In the genomic region with DNA sequence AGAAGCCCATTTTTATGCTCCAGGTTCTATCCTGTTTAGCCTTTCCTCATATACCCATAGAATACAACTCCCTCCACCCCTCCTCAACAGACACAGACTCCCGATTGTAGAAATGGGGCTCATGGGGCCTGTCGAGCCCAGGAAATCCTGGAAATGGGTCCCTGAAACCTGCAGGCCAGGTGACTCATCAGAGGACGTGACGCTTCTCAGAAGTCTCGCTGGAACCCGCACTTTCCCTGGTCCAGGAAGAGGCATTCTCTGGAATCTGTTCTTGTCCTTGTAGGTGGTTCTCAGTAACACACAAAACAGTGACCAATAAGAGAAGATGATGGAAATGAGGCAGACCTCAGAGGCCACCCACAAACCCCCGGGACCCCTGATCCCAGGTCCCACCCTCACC, we compare ENCODE assay signal across 14 cellular contexts.
DNase-seq lines count a peak whose midpoint lies in the region; FAIRE-seq and TF ChIP-seq lines count a peak whose summit lies in the region.
"Had no signal": no experiment of that assay in that cellular context is flagged by ENCODE, and none has a peak within 500 bp of the region (broad histone marks: within the 10 kb centered on the region; RNA-seq: fewer than 3 reads in every experiment).

No MANE protein-coding gene starts in this region.

- H3K36me3 Mint-ChIP-seq in MCF 10A (ENCODE audit: insufficient read depth, unreplicated experiment), result no peaks in the 10 kb centered on the region

- H4K8ac ChIP-seq in neuronal stem cell (ENCODE audit: low read depth, low read length), result no peak overlapping the region

- H4K20me1 ChIP-seq in mammary epithelial cell (ENCODE audit: insufficient read depth, low read length) (no peaks in the 10 kb centered on the region), GM23248 (ENCODE audit: insufficient read depth) (no peaks in the 10 kb centered on the region)
- H4K20me1 ChIP-seq: BLaER1 had no signal

- H4K91ac ChIP-seq in neuronal stem cell (ENCODE audit: low read depth, low read length, poor library complexity), result peak overlapping the region; percentile 68

- peak overlapping the region; percentile 82 for H2AK5ac ChIP-seq in neuronal stem cell (ENCODE audit: low read depth, low read length)

- TF ChIP-seq POLR2A in H54 (IDR thresholded peaks at IDR 0.05; ENCODE audit: low read depth, low read length), result no peak
- TF ChIP-seq POLR2A in tibial nerve (IDR thresholded peaks at IDR 0.05), result no peak

- no peak overlapping the region for H2BK5ac ChIP-seq in neuronal stem cell (ENCODE audit: low read length)

- H3K4me2 ChIP-seq in mammary epithelial cell (ENCODE audit: insufficient read depth, low read depth, low read length) (no peak overlapping the region), neuronal stem cell (ENCODE audit: insufficient read depth, low read length, poor library complexity, severe bottlenecking) (no peak overlapping the region), GM23248 (ENCODE audit: unreplicated experiment) (no peak overlapping the region)
- H3K4me2 ChIP-seq: BLaER1 had no signal

- H3K23ac ChIP-seq in neuronal stem cell (ENCODE audit: low read depth, low read length, poor library complexity), result no peak overlapping the region

- BruUV-seq in MCF 10A (replicated peaks; lab: Mats Ljungman, UMichigan), result no TSS peak
- BruUV-seq in mammary epithelial cell (replicated peaks; lab: Mats Ljungman, UMichigan), result no TSS peak

- no peak overlapping the region for H2BK15ac ChIP-seq in neuronal stem cell (ENCODE audit: low read length)

- in situ Hi-C loops in mammary epithelial cell (cut with MboI; ENCODE audit: low sequenced_read_pairs in 2 of 2) (no loop called here), GM23248 (cut with MboI) (no loop called here)

- H3K4ac ChIP-seq in neuronal stem cell (ENCODE audit: low read length), result no peak overlapping the region

- dilution Hi-C loops in mammary epithelial cell (cut with HindIII; ENCODE audit: low sequenced_read_pairs), result no loop called here

- no peaks in the 10 kb centered on the region for H3K9me2 ChIP-seq in GM23248 (ENCODE audit: insufficient read depth)

- no peaks in the 10 kb centered on the region for H3K79me2 ChIP-seq in mammary epithelial cell (ENCODE audit: insufficient read depth, low read length)
- H3K79me2 ChIP-seq in GM23248 (ENCODE audit: insufficient read depth), result no peaks in the 10 kb centered on the region

- H3K4me1 ChIP-seq in mammary epithelial cell (ENCODE audit: insufficient read depth, low read length) (no peaks in the 10 kb centered on the region), kidney (ENCODE audit: control insufficient read depth in 1 of 2, insufficient read depth in 1 of 2, low read depth in 1 of 2, low read length in 2 of 2) (peaks cover 0 to 14% of the 10 kb centered on the region in 2 donors), neuronal stem cell (ENCODE audit: control insufficient read depth in 2 of 2, insufficient read depth in 1 of 2, low read depth in 1 of 2, low read length in 2 of 2) (peaks cover 5 to 16% of the 10 kb centered on the region in 2 donors), tibial nerve (peaks cover 0 to 4% (median 0%) of the 10 kb centered on the region in 4 donors), GM23248 (ENCODE audit: insufficient read depth) (no peaks in the 10 kb centered on the region)

- H3F3A ChIP-seq in GM23248 (ENCODE audit: insufficient read depth), result no peaks in the 10 kb centered on the region

- 69% methylated on average over 6 of the region's 7 CpGs for WGBS in mammary epithelial cell (ENCODE audit: low coverage, missing lambda C conversion rate)
- no CpG with 5 or more reads among the region's 7 CpGs for WGBS in neuronal stem cell (ENCODE audit: extremely low coverage in 2 of 2, insufficient read length in 2 of 2, insufficient replicate concordance in 1 of 2), 2 donors
- WGBS in tibial nerve, 2 donors, result 88 to 92% methylated on average over 7 of the region's 7 CpGs
- 51 to 59% methylated on average over 7 of the region's 7 CpGs for WGBS in GM23248 (ENCODE audit: low coverage in 1 of 2, low lambda C conversion rate in 2 of 2, missing lambda C conversion rate in 2 of 2), 2 experiments

- H2BK12ac ChIP-seq in neuronal stem cell (ENCODE audit: low read length), result peak overlapping the region; percentile 10

- H3K4me3 ChIP-seq in mammary epithelial cell (replicated peaks in 1 of 3; ENCODE audit: insufficient read depth in 1 of 3, low read depth in 2 of 3, low read length in 3 of 3) (no peak overlapping the region), kidney (ENCODE audit: low read length in 2 of 2) (no peak overlapping the region), neuronal stem cell (ENCODE audit: low read length in 2 of 2) (no peak overlapping the region), tibial nerve (no peak overlapping the region), GM23248 (no peak overlapping the region)
- H3K4me3 ChIP-seq: BLaER1, GM12878 had no signal

- H3K9me3 ChIP-seq in mammary epithelial cell (replicated peaks; ENCODE audit: insufficient read depth, low read length), result peaks cover 35% of the 10 kb centered on the region
- H3K9me3 ChIP-seq in kidney (ENCODE audit: control insufficient read depth in 1 of 2, low read length in 2 of 2), result no peaks in the 10 kb centered on the region
- H3K9me3 ChIP-seq in neuronal stem cell (replicated peaks in 1 of 2; ENCODE audit: control insufficient read depth in 2 of 2, insufficient read depth in 1 of 2, low read depth in 1 of 2, low read length in 2 of 2), result peaks cover 0 to 8% of the 10 kb centered on the region in 2 donors
- peaks cover 0 to 11% (median 0%) of the 10 kb centered on the region in 4 donors for H3K9me3 ChIP-seq in tibial nerve
- H3K9me3 ChIP-seq in GM23248 (ENCODE audit: low read depth), result no peaks in the 10 kb centered on the region

- CTCF ChIA-PET in MCF 10A (lab: Yijun Ruan, JAX), result no interaction called here
- CTCF ChIA-PET in mammary epithelial cell (lab: Charles Lee; ENCODE audit: low non-redundant PET), result no interaction called here

- no peak overlapping the region for H3K27ac ChIP-seq in mammary epithelial cell (ENCODE audit: insufficient read depth, low read depth, low read length)
- H3K27ac ChIP-seq in kidney (ENCODE audit: low read depth in 2 of 2, low read length in 2 of 2), result peak overlapping the region in 1 of 2 donors; percentile 14
- no peak overlapping the region for H3K27ac ChIP-seq in neuronal stem cell (replicated peaks; ENCODE audit: low read length)
- no peak overlapping the region for H3K27ac ChIP-seq in tibial nerve
- no peak overlapping the region for H3K27ac ChIP-seq in GM23248
- H3K27ac ChIP-seq: BLaER1 had no signal

- H3K4me3 Mint-ChIP-seq in MCF 10A (ENCODE audit: unreplicated experiment), result no peak overlapping the region

- no peaks in the 10 kb centered on the region for H3K79me1 ChIP-seq in neuronal stem cell (ENCODE audit: low read depth, low read length)

- POLR2A ChIA-PET in MCF 10A (lab: Yijun Ruan, JAX), result no interaction called here

- no peak overlapping the region for H3K14ac ChIP-seq in neuronal stem cell (ENCODE audit: low read length)

- H3K27me3 Mint-ChIP-seq in MCF 10A (ENCODE audit: insufficient read depth, unreplicated experiment), result no peaks in the 10 kb centered on the region

- H3K18ac ChIP-seq in neuronal stem cell (ENCODE audit: low read length), result peak overlapping the region; percentile 0

- H3K9me3 Mint-ChIP-seq in MCF 10A (ENCODE audit: unreplicated experiment), result peaks cover 23% of the 10 kb centered on the region

- intact Hi-C loops in MCF 10A (cut with micrococcal nuclease) (no loop called here), mammary epithelial cell (cut with micrococcal nuclease) (no loop called here), kidney (cut with DNase I) (no loop called here)

- H3K36me3 ChIP-seq in mammary epithelial cell (ENCODE audit: insufficient read depth, low read length) (no peaks in the 10 kb centered on the region), kidney (ENCODE audit: control insufficient read depth in 1 of 2, insufficient read depth in 2 of 2, low read length in 2 of 2) (no peaks in the 10 kb centered on the region), neuronal stem cell (replicated peaks in 1 of 2; ENCODE audit: control insufficient read depth in 2 of 2, insufficient read depth in 2 of 2, low read length in 2 of 2) (no peaks in the 10 kb centered on the region), tibial nerve (no peaks in the 10 kb centered on the region), GM23248 (ENCODE audit: low read depth) (no peaks in the 10 kb centered on the region)
- H3K36me3 ChIP-seq: BLaER1 had no signal

- no peak overlapping the region for H3K27ac Mint-ChIP-seq in MCF 10A (ENCODE audit: low read depth, unreplicated experiment)

- H3K27me3 ChIP-seq in mammary epithelial cell (ENCODE audit: insufficient read depth, low read length) (no peaks in the 10 kb centered on the region), neuronal stem cell (ENCODE audit: control insufficient read depth in 3 of 3, insufficient read depth in 3 of 3, low read depth in 1 of 3, low read length in 3 of 3) (peaks cover 0 to 6% (median 0%) of the 10 kb centered on the region in 3 experiments), tibial nerve (peaks cover 0 to 8% of the 10 kb centered on the region in 2 donors), GM23248 (replicated peaks; ENCODE audit: insufficient read depth) (no peaks in the 10 kb centered on the region)

- H2BK120ac ChIP-seq in neuronal stem cell (ENCODE audit: low read depth, low read length), result no peak overlapping the region

- TF ChIP-seq CTCF in MCF 10A (IDR thresholded peaks at IDR 0.05; ENCODE audit: unreplicated experiment) (no peak), mammary epithelial cell (conservative IDR thresholded peaks at IDR 0.05 in 1 of 2, IDR thresholded peaks at IDR 0.05 in 1 of 2; ENCODE audit: extremely low read depth in 1 of 2, insufficient read depth in 1 of 2, low read depth in 1 of 2, low read length in 2 of 2) (no peak), kidney (IDR thresholded peaks at IDR 0.05; ENCODE audit: borderline replicate concordance, extremely low read depth, insufficient read depth) (no peak), tibial nerve (IDR thresholded peaks at IDR 0.05) (no peak)

- no peaks in the 10 kb centered on the region for H3K4me1 Mint-ChIP-seq in MCF 10A (ENCODE audit: insufficient read depth, unreplicated experiment)

- no peak for FAIRE-seq in kidney (lab: Jason Lieb, UNC)
- FAIRE-seq in H54 (lab: Jason Lieb, UNC), result no peak
- FAIRE-seq: GM12878, GM18507 had no signal

- H2AFZ ChIP-seq in mammary epithelial cell (ENCODE audit: low read depth, low read length) (no peak overlapping the region), neuronal stem cell (ENCODE audit: low read length) (no peak overlapping the region), GM23248 (no peak overlapping the region)

- H3K9ac ChIP-seq in mammary epithelial cell (ENCODE audit: insufficient read depth, low read length), result no peak overlapping the region
- no peak overlapping the region for H3K9ac ChIP-seq in kidney (ENCODE audit: low read length in 2 of 2)
- H3K9ac ChIP-seq in neuronal stem cell (ENCODE audit: low read depth, low read length, poor library complexity), result no peak overlapping the region
- H3K9ac ChIP-seq in GM23248, result no peak overlapping the region
- H3K9ac ChIP-seq: BLaER1 had no signal

- TF ChIP-seq EP300 in tibial nerve (IDR thresholded peaks at IDR 0.05), result no peak

- DNase-seq in MCF 10A (ENCODE audit: unreplicated experiment) (peak; percentile 56), mammary epithelial cell (no peak), kidney (peak; percentile 41), neuronal stem cell (ENCODE audit: low spot score) (no peak), H54 (ENCODE audit: insufficient read length, low spot score) (no peak), tibial nerve (ENCODE audit: low spot score in 2 of 2) (no peak), GM23248 (no peak), hypothalamus (lab: John Stamatoyannopoulos, UW) (no peak)
- DNase-seq: 8988T, AML-193, IMR-90 had no signal

Comparison
In these comparisons a context has a peak if more than half of its experiments do, and no peak if none do; other contexts are left out.
1. DNase-seq: peak in MCF 10A (single experiment) and kidney (single experiment); none in mammary epithelial cell (single experiment), neuronal stem cell (single experiment), H54 (single experiment), tibial nerve (0 of 2), GM23248 (single experiment) and hypothalamus (0 of 51).